8 cellular contexts compared by ENCODE assay signal in genomic region chr4:53929955-53930798, GRCh38.
A peak's percentile ranks its signal among the peaks of the same experiment; 100 is the strongest.
DNase-seq lines count a peak whose midpoint lies in the region; ATAC-seq and TF ChIP-seq lines count a peak whose summit lies in the region.
"Had no signal": no experiment of that assay in that cellular context is flagged by ENCODE, and none has a peak within 500 bp of the region (broad histone marks: within the 10 kb centered on the region; RNA-seq: fewer than 3 reads in every experiment).

No MANE protein-coding gene starts in this region.

- peak; percentile 73 for TF ChIP-seq CTCF in GM12873 (IDR thresholded peaks at IDR 0.05; ENCODE audit: insufficient read depth, low read depth, low read length, missing control alignments)

- no peak overlapping the region for H3K27ac Mint-ChIP-seq in activated CD4-positive, alpha-beta T cell treated with anti-CD3 and anti-CD28 coated beads, Interleukin-2, amount 10 ng/mL, durations not matched to agents 24 days and 14 days
- H3K27ac Mint-ChIP-seq: natural killer cell treated with Interleukin-12 subunit alpha and Interleukin-12 subunit beta and Interleukin-15 and Interleukin-18, amount 100 ng/mL, for 72 hours had no signal

- H3K4me1 Mint-ChIP-seq in activated CD4-positive, alpha-beta T cell treated with anti-CD3 and anti-CD28 coated beads, Interleukin-2, amount 10 ng/mL, durations not matched to agents 24 days and 14 days: no peaks in the 10 kb centered on the region

- H3K4me3 Mint-ChIP-seq in activated CD4-positive, alpha-beta T cell treated with anti-CD3 and anti-CD28 coated beads, Interleukin-2, amount 10 ng/mL, durations not matched to agents 24 days and 14 days: no peak overlapping the region
- H3K4me3 Mint-ChIP-seq: natural killer cell treated with Interleukin-12 subunit alpha and Interleukin-12 subunit beta and Interleukin-15 and Interleukin-18, amount 100 ng/mL, for 72 hours had no signal

- peaks cover 4% of the 10 kb centered on the region for H3K27me3 Mint-ChIP-seq in activated CD4-positive, alpha-beta T cell treated with anti-CD3 and anti-CD28 coated beads, Interleukin-2, amount 10 ng/mL, durations not matched to agents 24 days and 14 days
- H3K27me3 Mint-ChIP-seq: natural killer cell treated with Interleukin-12 subunit alpha and Interleukin-12 subunit beta and Interleukin-15 and Interleukin-18, amount 100 ng/mL, for 72 hours had no signal

- DNase-seq in NCI-H524 treated with DMSO at 0.1 percent for 48 hours (lab: John Stamatoyannopoulos, UW) (peak; percentile 30), lung microvascular endothelial cell (ENCODE audit: low read depth in 2 of 2) (peak; percentile 90 to 91)
- peak; percentile 83 for DNase-seq in activated CD4-positive, alpha-beta T cell treated with anti-CD3 and anti-CD28 coated beads, Interleukin-2, amount 10 ng/mL, durations not matched to agents 24 days and 14 days
- DNase-seq in effector CD4-positive, alpha-beta T cell: peak; percentile 39
- DNase-seq in stimulated activated CD8-positive, alpha-beta memory T cell treated with anti-CD3 and anti-CD28 coated beads, Interleukin-15, amount 100 ng/mL, for 24 hours (ENCODE audit: low read depth): peak; percentile 8

- intact Hi-C loops in activated CD4-positive, alpha-beta T cell treated with anti-CD3 and anti-CD28 coated beads, Interleukin-2, amount 10 ng/mL, durations not matched to agents 24 days and 14 days (cut with micrococcal nuclease): loop anchor here (1.0 to 5.0 kb wide), 4 partner anchors 22 to 303 kb away; no protein-coding TSS in a partner anchor

- peaks cover under 1% of the 10 kb centered on the region for H3K9me3 Mint-ChIP-seq in activated CD4-positive, alpha-beta T cell treated with anti-CD3 and anti-CD28 coated beads, Interleukin-2, amount 10 ng/mL, durations not matched to agents 24 days and 14 days
- H3K9me3 Mint-ChIP-seq: natural killer cell treated with Interleukin-12 subunit alpha and Interleukin-12 subunit beta and Interleukin-15 and Interleukin-18, amount 100 ng/mL, for 72 hours had no signal

- ATAC-seq in HG03103 (IDR thresholded peaks at IDR 0.05; ENCODE audit: low read depth, unreplicated experiment): peak; percentile 68

- no peaks in the 10 kb centered on the region for H3K36me3 Mint-ChIP-seq in activated CD4-positive, alpha-beta T cell treated with anti-CD3 and anti-CD28 coated beads, Interleukin-2, amount 10 ng/mL, durations not matched to agents 24 days and 14 days (ENCODE audit: low read depth)
- H3K36me3 Mint-ChIP-seq: natural killer cell treated with Interleukin-12 subunit alpha and Interleukin-12 subunit beta and Interleukin-15 and Interleukin-18, amount 100 ng/mL, for 72 hours had no signal

Comparison
In these comparisons a context has a peak if more than half of its experiments do, and no peak if none do; other contexts are left out.
1. Peak in every context shown above with its lines: DNase-seq and ATAC-seq.
2. DNase-seq: peak in every context shown above with its lines; median percentile 90 in lung microvascular endothelial cell; 83 in activated CD4-positive, alpha-beta T cell treated with anti-CD3 and anti-CD28 coated beads, Interleukin-2, amount 10 ng/mL, durations not matched to agents 24 days and 14 days; 39 in effector CD4-positive, alpha-beta T cell; 30 in NCI-H524 treated with DMSO at 0.1 percent for 48 hours; 8 in stimulated activated CD8-positive, alpha-beta memory T cell treated with anti-CD3 and anti-CD28 coated beads, Interleukin-15, amount 100 ng/mL, for 24 hours.